ENCODE assay signal across 23 cellular contexts in the genomic region with DNA sequence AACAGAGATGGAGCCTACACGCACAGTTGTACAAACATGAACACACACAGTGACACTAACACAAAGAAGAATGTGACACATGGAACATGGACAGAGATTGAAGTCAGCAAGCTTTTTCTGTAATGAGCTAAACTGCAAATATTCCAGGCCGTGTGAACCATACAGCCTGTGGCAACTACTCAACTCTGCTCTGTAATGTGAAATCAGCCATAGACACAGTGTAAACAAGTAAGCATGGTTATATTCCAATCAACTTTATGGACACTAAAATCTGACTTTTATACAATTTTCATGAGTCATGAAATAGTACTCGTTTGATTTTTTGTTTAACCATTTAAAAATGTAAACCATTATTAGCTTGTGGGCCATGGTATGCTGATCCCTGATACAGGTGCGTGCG.
A peak's percentile ranks its signal among the peaks of the same experiment; 100 is the strongest.
DNase-seq lines count a peak whose midpoint lies in the region; ATAC-seq and TF ChIP-seq lines count a peak whose summit lies in the region.
"Had no signal": no experiment of that assay in that cellular context is flagged by ENCODE, and none has a peak within 500 bp of the region (broad histone marks: within the 10 kb centered on the region; RNA-seq: fewer than 3 reads in every experiment).

No MANE protein-coding gene starts in this region.

- TF ChIP-seq POLR2A in stomach (IDR thresholded peaks at IDR 0.05), result no peak

- no peaks in the 10 kb centered on the region for H3K27me3 ChIP-seq in ascending aorta
- no peaks in the 10 kb centered on the region for H3K27me3 ChIP-seq in stomach
- H3K27me3 ChIP-seq: tibial artery had no signal

- H3K4me1 Mint-ChIP-seq in immature natural killer cell, result peaks cover 90 to 94% of the 10 kb centered on the region in 2 donors

- peaks cover 33% of the 10 kb centered on the region for H3K4me1 ChIP-seq in HEK293 (ENCODE audit: control insufficient read depth, insufficient read depth, low read length)
- H3K4me1 ChIP-seq in ascending aorta, result peaks cover 25 to 42% of the 10 kb centered on the region in 2 donors
- H3K4me1 ChIP-seq in stomach, result peaks cover 32 to 50% (median 44%) of the 10 kb centered on the region in 4 donors

- peaks cover 0 to 1% (median 0%) of the 10 kb centered on the region in 3 donors for H3K27me3 Mint-ChIP-seq in immature natural killer cell (ENCODE audit: low read depth in 3 of 3)
- H3K27me3 Mint-ChIP-seq: stimulated activated memory B cell treated with anti-CD40 and anti-IgM and Interleukin-4, amounts not matched to agents 10 μg/mL and 1 μg/mL and 100 μg/mL, for 72 hours had no signal

- CTCF ChIA-PET in HEK293 (lab: Yijun Ruan, JAX), result interaction anchor here (0.5 kb wide), 1 partner anchor 182 kb away, joined by 3 read pairs; no protein-coding TSS in a partner anchor

- no peak for TF ChIP-seq EP300 in stomach (IDR thresholded peaks at IDR 0.05)

- ATAC-seq in GM21619 (IDR thresholded peaks at IDR 0.05; ENCODE audit: unreplicated experiment) (no peak), HG02970 (IDR thresholded peaks at IDR 0.05; ENCODE audit: low FRiP score, unreplicated experiment) (no peak)
- ATAC-seq: activated CD4-positive, CD25-positive, alpha-beta regulatory T cell treated with anti-CD3 and anti-CD28 coated beads, Interleukin-2, amount 50 U/mL, for 24 hours; activated T-cell treated with anti-CD3 and anti-CD28 coated beads, Interleukin-2, amount 50 U/mL, for 72 hours; sciatic nerve; SK-N-SH treated with all-trans-retinoic acid at 6 μM for 48 hours; stimulated activated memory B cell treated with anti-CD40 and anti-IgM and Interleukin-4, amounts not matched to agents 10 μg/mL and 1 μg/mL and 100 μg/mL, for 72 hours had no signal

- no peak for DNase-seq in ascending aorta (ENCODE audit: low spot score in 2 of 2)
- DNase-seq in immature natural killer cell, result no peak
- DNase-seq in stomach, result no peak
- DNase-seq in SW480 (ENCODE audit: low spot score), result no peak
- no peak for DNase-seq in activated CD8-positive, alpha-beta memory T cell treated with anti-CD3 and anti-CD28 coated beads for 24 hours
- DNase-seq: activated naive CD4-positive, alpha-beta T cell treated with anti-CD3 and anti-CD28 coated beads, Interleukin-2, amount 50 U/mL, for 16 hours; activated T-cell treated with anti-CD3 and anti-CD28 coated beads, Interleukin-2, amount 50 U/mL, for 72 hours; aorta; CD8-positive, alpha-beta memory T cell; effector memory CD4-positive, alpha-beta T cell; HCEC 1CT; head of caudate nucleus; NCI-H2081 treated with DMSO at 0.1 percent for 48 hours; RPMI8226; tibial artery had no signal

- POLR2A ChIA-PET in HEK293 (lab: Yijun Ruan, JAX), result no interaction called here

- peak overlapping the region in 2 of 5 donors; percentile 14 to 50 for H3K4me3 Mint-ChIP-seq in immature natural killer cell
- H3K4me3 Mint-ChIP-seq: activated T-cell treated with anti-CD3 and anti-CD28 coated beads, Interleukin-2, amount 50 U/mL, for 72 hours; CD8-positive, alpha-beta memory T cell; stimulated activated memory B cell treated with anti-CD40 and anti-IgM and Interleukin-4, amounts not matched to agents 10 μg/mL and 1 μg/mL and 100 μg/mL, for 72 hours had no signal

- peaks cover 23 to 48% (median 29%) of the 10 kb centered on the region in 3 donors for H3K36me3 Mint-ChIP-seq in immature natural killer cell

- no peak overlapping the region for H3K27ac ChIP-seq in HEK293 (ENCODE audit: extremely low read depth, low read depth, low read length)
- H3K27ac ChIP-seq in ascending aorta, result peak overlapping the region; percentile 84 to 89
- peak overlapping the region in 4 of 5 donors; percentile 77 to 91 (median 88) for H3K27ac ChIP-seq in stomach

- 73 to 78% (median 76%) methylated on average over 5 of the region's 5 CpGs for WGBS in stomach, 5 donors

- H3K9me3 Mint-ChIP-seq in immature natural killer cell, result no peaks in the 10 kb centered on the region
- H3K9me3 Mint-ChIP-seq: activated T-cell treated with anti-CD3 and anti-CD28 coated beads, Interleukin-2, amount 50 U/mL, for 72 hours; CD8-positive, alpha-beta memory T cell; stimulated activated memory B cell treated with anti-CD40 and anti-IgM and Interleukin-4, amounts not matched to agents 10 μg/mL and 1 μg/mL and 100 μg/mL, for 72 hours had no signal

- H3K9me3 ChIP-seq in HEK293 (ENCODE audit: control insufficient read depth, insufficient read depth, low read depth, low read length) (no peaks in the 10 kb centered on the region), ascending aorta (no peaks in the 10 kb centered on the region), stomach (no peaks in the 10 kb centered on the region)
- H3K9me3 ChIP-seq: tibial artery had no signal

- H3K4me3 ChIP-seq in HEK293 (ENCODE audit: low read depth, low read length) (no peak overlapping the region), ascending aorta (no peak overlapping the region), stomach (no peak overlapping the region)
- H3K4me3 ChIP-seq: lung, tibial artery had no signal

- H3K36me3 ChIP-seq in HEK293 (ENCODE audit: control insufficient read depth in 2 of 2, insufficient read depth in 1 of 2, low read length in 2 of 2) (peaks cover 23 to 69% of the 10 kb centered on the region in 2 experiments; a peak in 2 of 3 replicates), ascending aorta (peaks cover 9 to 28% of the 10 kb centered on the region in 2 donors), stomach (peaks cover 6 to 63% (median 49%) of the 10 kb centered on the region in 4 donors)

- intact Hi-C loops in ascending aorta (cut with DNase I), result no loop called here
- intact Hi-C loops in stomach (cut with DNase I; ENCODE audit: low total_unique reads), result no loop called here

- TF ChIP-seq CTCF in HEK293 (tag by site-specific recombination; IDR thresholded peaks at IDR 0.05), result no peak
- TF ChIP-seq CTCF in ascending aorta (IDR thresholded peaks at IDR 0.05), result no peak
- TF ChIP-seq CTCF in stomach (IDR thresholded peaks at IDR 0.05), result no peak

- H3K27ac Mint-ChIP-seq in immature natural killer cell, result peak overlapping the region; percentile 74 to 95 (median 94)
- H3K27ac Mint-ChIP-seq: activated T-cell treated with anti-CD3 and anti-CD28 coated beads, Interleukin-2, amount 50 U/mL, for 72 hours; stimulated activated memory B cell treated with anti-CD40 and anti-IgM and Interleukin-4, amounts not matched to agents 10 μg/mL and 1 μg/mL and 100 μg/mL, for 72 hours had no signal

TF ChIP-seq in HEK293, 187 proteins besides CTCF, POLR2A, EP300 and RAD21:
- TF ChIP-seq, protein P1, sequence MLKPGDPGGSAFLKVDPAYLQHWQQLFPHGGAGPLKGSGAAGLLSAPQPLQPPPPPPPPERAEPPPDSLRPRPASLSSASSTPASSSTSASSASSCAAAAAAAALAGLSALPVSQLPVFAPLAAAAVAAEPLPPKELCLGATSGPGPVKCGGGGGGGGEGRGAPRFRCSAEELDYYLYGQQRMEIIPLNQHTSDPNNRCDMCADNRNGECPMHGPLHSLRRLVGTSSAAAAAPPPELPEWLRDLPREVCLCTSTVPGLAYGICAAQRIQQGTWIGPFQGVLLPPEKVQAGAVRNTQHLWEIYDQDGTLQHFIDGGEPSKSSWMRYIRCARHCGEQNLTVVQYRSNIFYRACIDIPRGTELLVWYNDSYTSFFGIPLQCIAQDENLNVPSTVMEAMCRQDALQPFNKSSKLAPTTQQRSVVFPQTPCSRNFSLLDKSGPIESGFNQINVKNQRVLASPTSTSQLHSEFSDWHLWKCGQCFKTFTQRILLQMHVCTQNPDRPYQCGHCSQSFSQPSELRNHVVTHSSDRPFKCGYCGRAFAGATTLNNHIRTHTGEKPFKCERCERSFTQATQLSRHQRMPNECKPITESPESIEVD (tag by site-specific recombination; IDR thresholded peaks at IDR 0.05), result 0 out of 2 replicates have a peak, but pooled peaks have one; percentile 57
- no peak for TF ChIP-seq BCL11A (tag by site-specific recombination; IDR thresholded peaks at IDR 0.05; ENCODE audit: low read depth)
